In the genomic region with DNA sequence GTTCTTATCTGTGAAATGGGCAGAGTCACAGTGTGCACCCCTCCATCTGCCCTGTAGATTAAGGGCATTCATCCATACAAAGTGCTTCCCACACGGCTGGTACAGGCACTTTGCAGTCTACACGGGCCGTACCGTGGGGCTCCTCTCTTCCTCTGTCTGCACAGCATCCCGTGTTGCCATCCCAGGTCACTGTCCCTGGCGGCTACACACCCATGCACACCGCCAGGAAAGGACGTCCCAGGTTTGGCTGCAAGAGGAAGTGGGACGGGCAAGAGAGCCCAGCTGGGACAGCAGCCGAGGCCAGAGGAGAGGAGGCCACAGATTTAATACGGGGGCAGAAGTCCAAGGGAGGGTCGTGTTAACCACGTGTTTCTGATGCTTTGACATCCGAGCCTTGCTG, we compare ENCODE assay signal across 1 cellular context.
TF ChIP-seq lines count a peak whose summit lies in the region.

No MANE protein-coding gene starts in this region.

TF ChIP-seq in H1, 55 proteins besides CTCF, POLR2A, EP300 and RAD21 (continued from another document):
- TF ChIP-seq YY1 (IDR thresholded peaks at IDR 0.05; ENCODE audit: low read depth, low read length): no peak
- TF ChIP-seq SIX5 (IDR thresholded peaks at IDR 0.05; ENCODE audit: low read depth, low read length): no peak
